In the genomic region with DNA sequence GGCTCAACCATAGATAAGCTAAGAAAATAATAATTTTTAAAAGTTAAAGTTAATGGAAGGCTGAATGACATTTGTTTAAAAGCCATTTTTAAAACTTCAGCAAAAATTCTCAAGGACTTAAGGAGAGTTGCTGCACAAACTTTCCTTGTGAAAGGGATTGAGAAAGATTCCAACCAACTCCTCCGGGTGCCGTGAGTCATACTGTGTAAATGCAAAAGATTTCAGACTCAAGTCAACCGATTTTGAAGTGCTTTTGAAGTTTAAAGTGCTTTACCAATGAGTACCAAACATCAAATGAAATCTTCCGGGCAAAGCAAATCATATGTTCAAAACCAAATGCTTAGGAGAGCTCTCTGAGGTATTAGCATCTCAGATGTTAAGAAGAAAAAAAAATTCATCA, we compare ENCODE assay signal across 20 cellular contexts. TPM values are rescaled to one million over a fixed set of nuclear protein-coding genes. Genes with fewer than 3 reads are reported as not detected.
DNase-seq lines count a peak whose midpoint lies in the region; TF ChIP-seq lines count a peak whose summit lies in the region.
"Had no signal": no experiment of that assay in that cellular context is flagged by ENCODE, and none has a peak within 500 bp of the region (broad histone marks: within the 10 kb centered on the region; RNA-seq: fewer than 3 reads in every experiment).

No MANE protein-coding gene starts in this region.

- H3K9me3 Mint-ChIP-seq in activated naive CD4-positive, alpha-beta T cell treated with anti-CD3 and anti-CD28 coated beads for 36 hours = no peaks in the 10 kb centered on the region

- no peaks in the 10 kb centered on the region for H3K9me2 ChIP-seq in hepatocyte (replicated peaks; ENCODE audit: insufficient read depth)
- H3K9me2 ChIP-seq: SK-N-SH had no signal

- in situ Hi-C loops in brain microvascular endothelial cell (cut with HindIII; ENCODE audit: low pct_ligation_motif_present, low sequenced_read_pairs) = no loop called here

- H3F3A ChIP-seq in smooth muscle cell (ENCODE audit: low read depth) = peaks cover 4% of the 10 kb centered on the region

- H3K4me1 Mint-ChIP-seq in activated naive CD4-positive, alpha-beta T cell treated with anti-CD3 and anti-CD28 coated beads for 36 hours (ENCODE audit: low read depth) = no peaks in the 10 kb centered on the region

- CTCF ChIA-PET in activated naive CD4-positive, alpha-beta T cell treated with anti-CD3 and anti-CD28 coated beads for 36 hours (lab: Charles Lee) = no interaction called here

- peaks cover 3% of the 10 kb centered on the region for H3K36me3 Mint-ChIP-seq in activated naive CD4-positive, alpha-beta T cell treated with anti-CD3 and anti-CD28 coated beads for 36 hours (ENCODE audit: low read depth)

- no peaks in the 10 kb centered on the region for H3K27me3 Mint-ChIP-seq in activated naive CD4-positive, alpha-beta T cell treated with anti-CD3 and anti-CD28 coated beads for 36 hours (ENCODE audit: low read depth)

- H2AFZ ChIP-seq in hepatocyte (no peak overlapping the region), smooth muscle cell (ENCODE audit: low read depth) (no peak overlapping the region)

- no peak overlapping the region for H3K27ac Mint-ChIP-seq in activated naive CD4-positive, alpha-beta T cell treated with anti-CD3 and anti-CD28 coated beads for 36 hours
- H3K27ac Mint-ChIP-seq: activated T-helper 2 cell treated with anti-CD3 and anti-CD28 coated beads, Interferon-gamma antibody, Interleukin-2, Interleukin-4, amounts not matched to agents 10 μg/mL and 5 μg/mL and 100 μg/mL, durations not matched to agents 14 hours and 24 hours and 36 hours had no signal

- H3K9me3 ChIP-seq in hepatocyte (ENCODE audit: low read depth) (no peaks in the 10 kb centered on the region), smooth muscle cell (replicated peaks; ENCODE audit: low read depth) (no peaks in the 10 kb centered on the region), ascending aorta (no peaks in the 10 kb centered on the region)
- H3K9me3 ChIP-seq: esophagus squamous epithelium, SK-N-SH had no signal

- H3K4me3 ChIP-seq in NB4 (ENCODE audit: low read depth, low read length) (no peak overlapping the region), brain microvascular endothelial cell (ENCODE audit: low read depth, low read length) (no peak overlapping the region), hepatocyte (no peak overlapping the region), smooth muscle cell (no peak overlapping the region), ascending aorta (no peak overlapping the region)
- H3K4me3 ChIP-seq: esophagus squamous epithelium, K562 had no signal

- no peak overlapping the region for H3K4me2 ChIP-seq in hepatocyte
- H3K4me2 ChIP-seq in smooth muscle cell = peak overlapping the region; percentile 21
- H3K4me2 ChIP-seq: SK-N-SH had no signal

- TF ChIP-seq CTCF in NB4 (IDR thresholded peaks at IDR 0.05; ENCODE audit: low read depth, low read length) (no peak), brain microvascular endothelial cell (IDR thresholded peaks at IDR 0.05; ENCODE audit: low read depth, low read length, missing control alignments) (no peak), hepatocyte (IDR thresholded peaks at IDR 0.05; ENCODE audit: poor library complexity) (no peak), smooth muscle cell (IDR thresholded peaks at IDR 0.05; ENCODE audit: borderline replicate concordance, insufficient read depth, poor library complexity, severe bottlenecking) (no peak), ascending aorta (IDR thresholded peaks at IDR 0.05) (no peak)

- intact Hi-C loops in activated naive CD4-positive, alpha-beta T cell treated with anti-CD3 and anti-CD28 coated beads for 36 hours (cut with micrococcal nuclease) = no loop called here
- intact Hi-C loops in ascending aorta (cut with DNase I) = no loop called here

- H3K4me1 ChIP-seq in hepatocyte (ENCODE audit: insufficient read depth) = no peaks in the 10 kb centered on the region
- peaks cover 9% of the 10 kb centered on the region for H3K4me1 ChIP-seq in smooth muscle cell (ENCODE audit: low read depth)
- no peaks in the 10 kb centered on the region for H3K4me1 ChIP-seq in ascending aorta

- no peak overlapping the region for H3K9ac ChIP-seq in smooth muscle cell (ENCODE audit: low read depth)
- H3K9ac ChIP-seq: SK-N-SH had no signal

- peak; percentile 9 for DNase-seq in NB4 (ENCODE audit: low read depth)
- DNase-seq in brain microvascular endothelial cell = peak; percentile 0
- peak; percentile 16 for DNase-seq in hepatocyte (ENCODE audit: low spot score)
- DNase-seq in smooth muscle cell (lab: John Stamatoyannopoulos, UW; ENCODE audit: unreplicated experiment) = no peak
- DNase-seq in activated naive CD4-positive, alpha-beta T cell treated with anti-CD3 and anti-CD28 coated beads for 36 hours = no peak
- DNase-seq in ascending aorta (ENCODE audit: low spot score in 2 of 2) = no peak
- DNase-seq in central memory CD4-positive, alpha-beta T cell = no peak
- DNase-seq in ecto neural progenitor cell (ENCODE audit: low spot score) = no peak
- DNase-seq: activated CD8-positive, alpha-beta memory T cell treated with anti-CD3 and anti-CD28 coated beads for 24 hours; amygdala; esophagus squamous epithelium; NCI-H1048; SK-N-SH; stimulated activated CD4-positive, alpha-beta T cell treated with anti-CD3 and anti-CD28 coated beads, Interleukin-2, amount 100 ng/mL, for 48 hours; substantia nigra; T-helper 9 cell had no signal

- H3K79me2 ChIP-seq in hepatocyte (no peaks in the 10 kb centered on the region), smooth muscle cell (ENCODE audit: low read depth) (no peaks in the 10 kb centered on the region)

- H4K20me1 ChIP-seq in hepatocyte (ENCODE audit: insufficient read depth, poor library complexity, severe bottlenecking) (no peaks in the 10 kb centered on the region), smooth muscle cell (ENCODE audit: low read depth) (no peaks in the 10 kb centered on the region)

- H3K4me3 Mint-ChIP-seq in activated naive CD4-positive, alpha-beta T cell treated with anti-CD3 and anti-CD28 coated beads for 36 hours = no peak overlapping the region

- H3K27ac ChIP-seq in brain microvascular endothelial cell (no peak overlapping the region), hepatocyte (no peak overlapping the region), smooth muscle cell (ENCODE audit: low read depth) (peak overlapping the region; percentile 56), ascending aorta (no peak overlapping the region)
- H3K27ac ChIP-seq: esophagus squamous epithelium had no signal

- 31% methylated on average over 4 of the region's 4 CpGs for WGBS in hepatocyte (ENCODE audit: low lambda C conversion rate, missing lambda C conversion rate)
- WGBS in smooth muscle cell (ENCODE audit: low lambda C conversion rate) = 32% methylated on average over 4 of the region's 4 CpGs

- no peak for TF ChIP-seq POLR2A in NB4 (IDR thresholded peaks at IDR 0.05; ENCODE audit: extremely low read depth, insufficient read length)

- H3K36me3 ChIP-seq in brain microvascular endothelial cell (replicated peaks) = no peaks in the 10 kb centered on the region
- H3K36me3 ChIP-seq in hepatocyte (replicated peaks; ENCODE audit: insufficient read depth, low read depth) = no peaks in the 10 kb centered on the region
- no peaks in the 10 kb centered on the region for H3K36me3 ChIP-seq in smooth muscle cell (ENCODE audit: low read depth)
- no peaks in the 10 kb centered on the region for H3K36me3 ChIP-seq in ascending aorta
- H3K36me3 ChIP-seq: esophagus squamous epithelium had no signal

- H3K27me3 ChIP-seq in brain microvascular endothelial cell (replicated peaks) = no peaks in the 10 kb centered on the region
- H3K27me3 ChIP-seq in hepatocyte = no peaks in the 10 kb centered on the region
- H3K27me3 ChIP-seq in smooth muscle cell (ENCODE audit: low read depth) = no peaks in the 10 kb centered on the region
- H3K27me3 ChIP-seq in ascending aorta = no peaks in the 10 kb centered on the region
- H3K27me3 ChIP-seq: esophagus squamous epithelium had no signal

RNA-seq across cellular contexts. Expression of a gene that starts 31.4 kb away (rescaled TPM):
- not detected in 2 replicates for total RNA-seq in hepatocyte
- not detected in 2 replicates for polyA plus RNA-seq in hepatocyte
- not detected in 2 replicates for total RNA-seq in smooth muscle cell
- polyA plus RNA-seq in smooth muscle cell = not detected in 2 replicates
- total RNA-seq in activated naive CD4-positive, alpha-beta T cell treated with anti-CD3 and anti-CD28 coated beads for 36 hours = not detected
- total RNA-seq in ascending aorta = not detected
- total RNA-seq: activated T-helper 2 cell treated with anti-CD3 and anti-CD28 coated beads, Interferon-gamma antibody, Interleukin-2, Interleukin-4, amounts not matched to agents 10 μg/mL and 5 μg/mL and 100 μg/mL, durations not matched to agents 14 hours and 24 hours and 36 hours; dermis microvascular lymphatic vessel endothelial cell; esophagus squamous epithelium; K562; osteoblast had no signal
- polyA plus RNA-seq: K562, SK-N-SH had no signal

Comparison
In these comparisons a context has a peak if more than half of its experiments do, and no peak if none do; other contexts are left out.
1. DNase-seq: peak in NB4 (single experiment), brain microvascular endothelial cell (single experiment) and hepatocyte (single experiment); none in smooth muscle cell (single experiment), activated naive CD4-positive, alpha-beta T cell treated with anti-CD3 and anti-CD28 coated beads for 36 hours (single experiment), ascending aorta (0 of 2), central memory CD4-positive, alpha-beta T cell (single experiment) and ecto neural progenitor cell (single experiment).